Comparison of ENCODE assay signal across 25 cellular contexts in genomic region chr2:98828369-98828744, GRCh38.
DNase-seq lines count a peak whose midpoint lies in the region; ATAC-seq and TF ChIP-seq lines count a peak whose summit lies in the region.
"Had no signal": no experiment of that assay in that cellular context is flagged by ENCODE, and none has a peak within 500 bp of the region (broad histone marks: within the 10 kb centered on the region; RNA-seq: fewer than 3 reads in every experiment).

No MANE protein-coding gene starts in this region.

- no peak for DNase-seq in T-helper 2 cell treated with Interferon-gamma antibody and Interleukin-4, amounts not matched to agents 5 μg/mL and 100 μg/mL, for 36 hours (ENCODE audit: low spot score)
- DNase-seq in T-helper 2 cell (no peak), AG20443 (ENCODE audit: low spot score) (peak; percentile 2), RPMI8226 (no peak), vagina (ENCODE audit: extremely low spot score in 2 of 2) (no peak), NCI-H226 (no peak)
- DNase-seq in central memory CD8-positive, alpha-beta T cell (ENCODE audit: low spot score in 2 of 2) = no peak
- DNase-seq: activated naive CD4-positive, alpha-beta T cell treated with Interleukin-2 at 50 U/mL for 16 hours; aorta; Calu3; caudate nucleus; dermis blood vessel endothelial cell; GOT3; mucosa of descending colon; NCI-H1417 treated with DMSO at 0.1 percent for 48 hours; NCI-H510A treated with DMSO at 0.1 percent for 48 hours; NK-92 treated with Interleukin-12 subunit alpha and Interleukin-12 subunit beta, amount 100 ng/mL, for 24 hours; WERI-Rb-1 had no signal

- peaks cover 10% of the 10 kb centered on the region for H3K27me3 Mint-ChIP-seq in T-helper 2 cell treated with Interferon-gamma antibody and Interleukin-4, amounts not matched to agents 5 μg/mL and 100 μg/mL, for 36 hours (ENCODE audit: low read depth)
- H3K27me3 Mint-ChIP-seq in central memory CD8-positive, alpha-beta T cell = no peaks in the 10 kb centered on the region

- intact Hi-C loops in vagina (cut with DNase I) = no loop called here

- no peak overlapping the region for H3K4me3 ChIP-seq in vagina
- H3K4me3 ChIP-seq: GM12878, K562, lung, mucosa of descending colon, SJSA1 had no signal

- H3K9me3 ChIP-seq in KOPT-K1 (ENCODE audit: insufficient read depth, low read length, poor library complexity, severe bottlenecking) = no peaks in the 10 kb centered on the region
- no peaks in the 10 kb centered on the region for H3K9me3 ChIP-seq in vagina
- H3K9me3 ChIP-seq: mucosa of descending colon, SJSA1 had no signal

- peak overlapping the region; percentile 60 for H3K27ac Mint-ChIP-seq in T-helper 2 cell treated with Interferon-gamma antibody and Interleukin-4, amounts not matched to agents 5 μg/mL and 100 μg/mL, for 36 hours
- peak overlapping the region; percentile 78 for H3K27ac Mint-ChIP-seq in central memory CD8-positive, alpha-beta T cell (ENCODE audit: low read depth)
- H3K27ac Mint-ChIP-seq: progenitor cell of endocrine pancreas, type B pancreatic cell had no signal

- H3K4me1 Mint-ChIP-seq in T-helper 2 cell treated with Interferon-gamma antibody and Interleukin-4, amounts not matched to agents 5 μg/mL and 100 μg/mL, for 36 hours (ENCODE audit: low read depth) = peaks cover 69% of the 10 kb centered on the region
- H3K4me1 Mint-ChIP-seq in central memory CD8-positive, alpha-beta T cell = peaks cover 63% of the 10 kb centered on the region

- no peaks in the 10 kb centered on the region for H3K36me3 ChIP-seq in KOPT-K1 (ENCODE audit: insufficient read depth, low read length)
- H3K36me3 ChIP-seq in vagina = no peaks in the 10 kb centered on the region
- H3K36me3 ChIP-seq: SJSA1, WERI-Rb-1 had no signal

- peaks cover 11% of the 10 kb centered on the region for H3K4me1 ChIP-seq in vagina
- H3K4me1 ChIP-seq: SJSA1 had no signal

- no peak for ATAC-seq in central memory CD8-positive, alpha-beta T cell (replicated peaks; ENCODE audit: extremely low read depth, poor library complexity, severe bottlenecking)
- ATAC-seq: GM12878, K562, mucosa of descending colon had no signal

- H3K4me3 Mint-ChIP-seq in T-helper 2 cell treated with Interferon-gamma antibody and Interleukin-4, amounts not matched to agents 5 μg/mL and 100 μg/mL, for 36 hours = peak overlapping the region; percentile 72
- no peak overlapping the region for H3K4me3 Mint-ChIP-seq in central memory CD8-positive, alpha-beta T cell
- H3K4me3 Mint-ChIP-seq: type B pancreatic cell had no signal

- H3K36me3 Mint-ChIP-seq in T-helper 2 cell treated with Interferon-gamma antibody and Interleukin-4, amounts not matched to agents 5 μg/mL and 100 μg/mL, for 36 hours (ENCODE audit: low read depth) = peaks cover 1% of the 10 kb centered on the region
- peaks cover 2% of the 10 kb centered on the region for H3K36me3 Mint-ChIP-seq in central memory CD8-positive, alpha-beta T cell (ENCODE audit: insufficient read depth)

- TF ChIP-seq POLR2A in vagina (IDR thresholded peaks at IDR 0.05) = no peak

- no peaks in the 10 kb centered on the region for H3K9me3 Mint-ChIP-seq in T-helper 2 cell treated with Interferon-gamma antibody and Interleukin-4, amounts not matched to agents 5 μg/mL and 100 μg/mL, for 36 hours
- no peaks in the 10 kb centered on the region for H3K9me3 Mint-ChIP-seq in central memory CD8-positive, alpha-beta T cell
- H3K9me3 Mint-ChIP-seq: type B pancreatic cell had no signal

- TF ChIP-seq CTCF in vagina (IDR thresholded peaks at IDR 0.05) = no peak

- H3K27ac ChIP-seq in KOPT-K1 (ENCODE audit: low read depth, low read length, poor library complexity, severe bottlenecking) (peak overlapping the region; percentile 89), vagina (no peak overlapping the region)
- H3K27ac ChIP-seq: SJSA1, WERI-Rb-1 had no signal

- no peaks in the 10 kb centered on the region for H3K27me3 ChIP-seq in vagina
- H3K27me3 ChIP-seq: SJSA1 had no signal
